ENCODE assay signal across 16 cellular contexts in genomic region chr5:60710362-60710761, GRCh38. TPM values are rescaled to one million over a fixed set of nuclear protein-coding genes. Genes with fewer than 3 reads are reported as not detected.
"Had no signal": no experiment of that assay in that cellular context is flagged by ENCODE, and none has a peak within 500 bp of the region (broad histone marks: within the 10 kb centered on the region; RNA-seq: fewer than 3 reads in every experiment).

No MANE protein-coding gene starts in this region.

- H3K79me2 ChIP-seq: parathyroid adenoma had no signal

- H3K27me3 ChIP-seq: foreskin keratinocyte had no signal

- FAIRE-seq: colon, endothelial cell of umbilical vein had no signal

- H3K4me3 ChIP-seq: prostate gland had no signal

- H3K27ac ChIP-seq: foreskin keratinocyte, parathyroid adenoma, prostate gland had no signal

- H3K36me3 ChIP-seq: prostate gland had no signal

- H2AFZ ChIP-seq: parathyroid adenoma had no signal

- H3K9me3 ChIP-seq: prostate gland had no signal

- H3K27ac Mint-ChIP-seq: naive thymus-derived CD4-positive, alpha-beta T cell; nephron progenitor cell; stimulated activated naive B cell treated with anti-CD40 and anti-IgM and Interleukin-4, amounts not matched to agents 10 μg/mL and 1 μg/mL and 100 μg/mL, for 72 hours; stimulated activated naive CD8-positive, alpha-beta T cell treated with anti-CD3 and anti-CD28 coated beads, Interleukin-15, amount 100 ng/mL, for 72 hours had no signal

- H3K9ac ChIP-seq: parathyroid adenoma had no signal

- DNase-seq: dermis blood vessel endothelial cell; erythroblast; foreskin keratinocyte; naive thymus-derived CD4-positive, alpha-beta T cell; nephron progenitor cell; stimulated activated CD4-positive, alpha-beta T cell treated with anti-CD3 and anti-CD28 coated beads, Interleukin-2, amount 100 ng/mL, for 24 hours; stimulated activated CD4-positive, alpha-beta T cell treated with anti-CD3 and anti-CD28 coated beads, Interleukin-4, amount 100 ng/mL, for 4 hours; stimulated activated naive B cell treated with anti-CD40 and anti-IgM and Interleukin-4, amounts not matched to agents 10 μg/mL and 1 μg/mL and 100 μg/mL, for 72 hours; stimulated activated naive CD8-positive, alpha-beta T cell treated with anti-CD3 and anti-CD28 coated beads, Interleukin-15, amount 100 ng/mL, for 72 hours; substantia nigra; trophoblast cell had no signal

- H3K4me1 Mint-ChIP-seq: nephron progenitor cell; stimulated activated naive B cell treated with anti-CD40 and anti-IgM and Interleukin-4, amounts not matched to agents 10 μg/mL and 1 μg/mL and 100 μg/mL, for 72 hours; stimulated activated naive CD8-positive, alpha-beta T cell treated with anti-CD3 and anti-CD28 coated beads, Interleukin-15, amount 100 ng/mL, for 72 hours had no signal

- H3K4me1 ChIP-seq: foreskin keratinocyte, parathyroid adenoma, prostate gland had no signal

- ATAC-seq: foreskin keratinocyte; naive thymus-derived CD4-positive, alpha-beta T cell; sciatic nerve; stimulated activated naive B cell treated with anti-CD40 and anti-IgM and Interleukin-4, amounts not matched to agents 10 μg/mL and 1 μg/mL and 100 μg/mL, for 72 hours; stimulated activated naive CD8-positive, alpha-beta T cell treated with anti-CD3 and anti-CD28 coated beads, Interleukin-15, amount 100 ng/mL, for 72 hours had no signal

- H3K4me3 Mint-ChIP-seq: naive thymus-derived CD4-positive, alpha-beta T cell; nephron progenitor cell; stimulated activated naive B cell treated with anti-CD40 and anti-IgM and Interleukin-4, amounts not matched to agents 10 μg/mL and 1 μg/mL and 100 μg/mL, for 72 hours; stimulated activated naive CD8-positive, alpha-beta T cell treated with anti-CD3 and anti-CD28 coated beads, Interleukin-15, amount 100 ng/mL, for 72 hours had no signal

RNA-seq across cellular contexts. Expression of gene DEPDC1B, which starts 10.4 kb away (rescaled TPM):
- polyA plus RNA-seq: naive thymus-derived CD4-positive, alpha-beta T cell had no signal
